9 cellular contexts compared by ENCODE assay signal in genomic region chr4:185219551-185220344, GRCh38. TPM values are rescaled to one million over a fixed set of nuclear protein-coding genes. Genes with fewer than 3 reads are reported as not detected.
DNase-seq lines count a peak whose midpoint lies in the region; ATAC-seq and TF ChIP-seq lines count a peak whose summit lies in the region.
"Had no signal": no experiment of that assay in that cellular context is flagged by ENCODE, and none has a peak within 500 bp of the region (broad histone marks: within the 10 kb centered on the region; RNA-seq: fewer than 3 reads in every experiment).

No MANE protein-coding gene starts in this region.

- TF ChIP-seq CTCF in GM13977 (IDR thresholded peaks at IDR 0.05; ENCODE audit: extremely low read depth, insufficient read depth, missing control alignments) (no peak), HEK293 (tag by site-specific recombination; IDR thresholded peaks at IDR 0.05) (no peak)
- TF ChIP-seq CTCF in activated CD8-positive, alpha-beta T cell treated with anti-CD3 and anti-CD28 coated beads for 36 hours (IDR thresholded peaks at IDR 0.05), result no peak

- H3K27ac ChIP-seq in HEK293 (ENCODE audit: extremely low read depth, low read depth, low read length), result no peak overlapping the region
- no peak overlapping the region for H3K27ac ChIP-seq in naive thymus-derived CD4-positive, alpha-beta T cell (ENCODE audit: low read depth, low read length)
- H3K27ac ChIP-seq: epithelial cell of prostate had no signal

- no peaks in the 10 kb centered on the region for H3K9me3 Mint-ChIP-seq in activated CD8-positive, alpha-beta T cell treated with anti-CD3 and anti-CD28 coated beads for 36 hours
- peaks cover 0 to 1% (median 0%) of the 10 kb centered on the region in 11 donors for H3K9me3 Mint-ChIP-seq in naive thymus-derived CD4-positive, alpha-beta T cell

- POLR2A ChIA-PET in HEK293 (lab: Yijun Ruan, JAX), result no interaction called here
- POLR2A ChIA-PET in activated CD8-positive, alpha-beta T cell treated with anti-CD3 and anti-CD28 coated beads for 36 hours (lab: Charles Lee), result interaction anchor here (2.3 kb wide), 1 partner anchor 10 kb away, joined by 6 read pairs; the partner anchor contains the start of gene SNX25
- POLR2A ChIA-PET in naive thymus-derived CD4-positive, alpha-beta T cell (lab: Charles Lee), result interaction anchor here (0.8 kb wide), 1 partner anchor 27 kb away, joined by 3 read pairs; no protein-coding TSS in a partner anchor

- H3K4me1 Mint-ChIP-seq in activated CD8-positive, alpha-beta T cell treated with anti-CD3 and anti-CD28 coated beads for 36 hours (ENCODE audit: low read depth), result peaks cover 22% of the 10 kb centered on the region
- H3K4me1 Mint-ChIP-seq in naive thymus-derived CD4-positive, alpha-beta T cell, result peaks cover 5 to 37% (median 20%) of the 10 kb centered on the region in 7 donors

- ATAC-seq in activated CD8-positive, alpha-beta T cell treated with anti-CD3 and anti-CD28 coated beads for 36 hours, result no peak
- ATAC-seq in naive thymus-derived CD4-positive, alpha-beta T cell, result no peak

- H3K4me1 ChIP-seq in HEK293 (ENCODE audit: control insufficient read depth, insufficient read depth, low read length), result 0 out of 2 replicates have a peak, but pooled peaks cover 2% of the 10 kb centered on the region
- no peaks in the 10 kb centered on the region for H3K4me1 ChIP-seq in naive thymus-derived CD4-positive, alpha-beta T cell (ENCODE audit: control insufficient read depth in 2 of 2, insufficient read depth in 2 of 2, low read length in 2 of 2)

- H3K4me3 Mint-ChIP-seq in activated CD8-positive, alpha-beta T cell treated with anti-CD3 and anti-CD28 coated beads for 36 hours, result no peak overlapping the region
- H3K4me3 Mint-ChIP-seq in naive thymus-derived CD4-positive, alpha-beta T cell, result no peak overlapping the region

- H3K4me3 ChIP-seq in HEK293 (ENCODE audit: low read depth, low read length), result no peak overlapping the region
- H3K4me3 ChIP-seq in naive thymus-derived CD4-positive, alpha-beta T cell (ENCODE audit: low read length), result no peak overlapping the region

- H3K27me3 Mint-ChIP-seq in activated CD8-positive, alpha-beta T cell treated with anti-CD3 and anti-CD28 coated beads for 36 hours, result no peaks in the 10 kb centered on the region
- no peaks in the 10 kb centered on the region for H3K27me3 Mint-ChIP-seq in naive thymus-derived CD4-positive, alpha-beta T cell

- CTCF ChIA-PET in HEK293 (lab: Yijun Ruan, JAX), result interaction anchor here (0.7 kb wide), 1 partner anchor 576 kb away, joined by 3 read pairs; no protein-coding TSS in a partner anchor
- CTCF ChIA-PET in activated CD8-positive, alpha-beta T cell treated with anti-CD3 and anti-CD28 coated beads for 36 hours (lab: Charles Lee), result no interaction called here
- CTCF ChIA-PET in naive thymus-derived CD4-positive, alpha-beta T cell (lab: Charles Lee), result no interaction called here

- intact Hi-C loops in activated CD8-positive, alpha-beta T cell treated with anti-CD3 and anti-CD28 coated beads for 36 hours (cut with micrococcal nuclease), result no loop called here
- intact Hi-C loops in naive thymus-derived CD4-positive, alpha-beta T cell (cut with micrococcal nuclease), result no loop called here

- H3K27me3 ChIP-seq in naive thymus-derived CD4-positive, alpha-beta T cell (ENCODE audit: control insufficient read depth in 2 of 2, insufficient read depth in 2 of 2, low read length in 2 of 2), result no peaks in the 10 kb centered on the region

- DNase-seq in GM13977 (ENCODE audit: low spot score), result peak; percentile 48
- DNase-seq in NCI-H526 treated with DMSO at 0.1 percent for 48 hours (lab: John Stamatoyannopoulos, UW), result peak; percentile 21
- peak; percentile 53 for DNase-seq in germinal center (ENCODE audit: low spot score)
- no peak for DNase-seq in activated CD8-positive, alpha-beta T cell treated with anti-CD3 and anti-CD28 coated beads for 36 hours
- no peak for DNase-seq in naive thymus-derived CD4-positive, alpha-beta T cell
- no peak for DNase-seq in DMS153 treated with DMSO at 0.1 percent for 48 hours (lab: John Stamatoyannopoulos, UW; ENCODE audit: unreplicated experiment)
- no peak for DNase-seq in HK-2 (ENCODE audit: unreplicated experiment)

- H3K9me3 ChIP-seq in HEK293 (ENCODE audit: control insufficient read depth, insufficient read depth, low read depth, low read length), result no peaks in the 10 kb centered on the region
- no peaks in the 10 kb centered on the region for H3K9me3 ChIP-seq in naive thymus-derived CD4-positive, alpha-beta T cell (ENCODE audit: control insufficient read depth in 2 of 3, low read length in 3 of 3)

- H3K36me3 ChIP-seq in HEK293 (ENCODE audit: control insufficient read depth in 2 of 2, insufficient read depth in 1 of 2, low read length in 2 of 2), result peaks cover 0 to 9% of the 10 kb centered on the region in 2 experiments; a peak in 2 of 3 replicates
- H3K36me3 ChIP-seq in naive thymus-derived CD4-positive, alpha-beta T cell (ENCODE audit: control insufficient read depth in 2 of 3, insufficient read depth in 3 of 3, low read length in 3 of 3), result no peaks in the 10 kb centered on the region

- H3K27ac Mint-ChIP-seq in activated CD8-positive, alpha-beta T cell treated with anti-CD3 and anti-CD28 coated beads for 36 hours, result no peak overlapping the region
- peak overlapping the region in 1 of 9 donors; percentile 2 for H3K27ac Mint-ChIP-seq in naive thymus-derived CD4-positive, alpha-beta T cell

- H3K36me3 Mint-ChIP-seq in activated CD8-positive, alpha-beta T cell treated with anti-CD3 and anti-CD28 coated beads for 36 hours (ENCODE audit: low read depth), result peaks cover 5% of the 10 kb centered on the region
- peaks cover 0 to 11% (median 6%) of the 10 kb centered on the region in 5 donors for H3K36me3 Mint-ChIP-seq in naive thymus-derived CD4-positive, alpha-beta T cell

- in situ Hi-C loops in GM13977 (cut with MboI; ENCODE audit: low pct_unique_long_range_greater_than_20kb, low sequenced_read_pairs, unreplicated experiment), result loop anchor here (10.0 kb wide), 1 partner anchor 85 kb away; no protein-coding TSS in a partner anchor

TF ChIP-seq in HEK293, 187 proteins besides CTCF, POLR2A, EP300 and RAD21:
- TF ChIP-seq ZFP37 (tag by site-specific recombination; IDR thresholded peaks at IDR 0.05), result no peak
- no peak for TF ChIP-seq HOXC10 (CRISPR knock-in tag; IDR thresholded peaks at IDR 0.05)
- TF ChIP-seq ZBTB6 (tag by site-specific recombination; IDR thresholded peaks at IDR 0.05), result peak; percentile 90
- TF ChIP-seq ZNF24 (tag by site-specific recombination; IDR thresholded peaks at IDR 0.05), result no peak
- TF ChIP-seq GLIS1 (tag by site-specific recombination; IDR thresholded peaks at IDR 0.05), result 0 out of 2 replicates have a peak, but pooled peaks have one; percentile 30
- no peak for TF ChIP-seq TSHZ1 (tag by site-specific recombination; IDR thresholded peaks at IDR 0.05; ENCODE audit: borderline replicate concordance)
- no peak for TF ChIP-seq ZNF211 (tag by site-specific recombination; IDR thresholded peaks at IDR 0.05; ENCODE audit: low read depth)

RNA-seq across cellular contexts. Expression of gene SNX25, which starts 10.3 kb away (rescaled TPM):
- 10 to 100 TPM; 24.0 to 24.3 TPM for total RNA-seq in activated CD8-positive, alpha-beta T cell treated with anti-CD3 and anti-CD28 coated beads for 36 hours
- 10 to 100 TPM in 3 of 5 experiments, 1 to 10 TPM in 2; 8.0 to 18.9 (median 14.3) TPM for total RNA-seq in naive thymus-derived CD4-positive, alpha-beta T cell
- 1 to 10 TPM; 3.9 to 4.3 TPM for polyA plus RNA-seq in naive thymus-derived CD4-positive, alpha-beta T cell

RNA-seq across cellular contexts. Expression of gene CFAP97, which starts 15.9 kb away (rescaled TPM):
- total RNA-seq in activated CD8-positive, alpha-beta T cell treated with anti-CD3 and anti-CD28 coated beads for 36 hours, result 10 to 100 TPM; 48.5 to 50.3 TPM
- 10 to 100 TPM; 23.6 to 46.5 (median 38.0) TPM for total RNA-seq in naive thymus-derived CD4-positive, alpha-beta T cell
- polyA plus RNA-seq in naive thymus-derived CD4-positive, alpha-beta T cell, result 100 to 1,000 TPM in 1 of 2 donors, 10 to 100 TPM in 1; 95.4 to 103 TPM

Comparison
In these comparisons a context has a peak if more than half of its experiments do, and no peak if none do; other contexts are left out.
1. DNase-seq: peak in GM13977 (single experiment), NCI-H526 treated with DMSO at 0.1 percent for 48 hours (single experiment) and germinal center (single experiment); none in activated CD8-positive, alpha-beta T cell treated with anti-CD3 and anti-CD28 coated beads for 36 hours (single experiment), naive thymus-derived CD4-positive, alpha-beta T cell (0 of 9), DMS153 treated with DMSO at 0.1 percent for 48 hours (single experiment) and HK-2 (single experiment).